ENCODE assay signal across 21 cellular contexts in the genomic region with DNA sequence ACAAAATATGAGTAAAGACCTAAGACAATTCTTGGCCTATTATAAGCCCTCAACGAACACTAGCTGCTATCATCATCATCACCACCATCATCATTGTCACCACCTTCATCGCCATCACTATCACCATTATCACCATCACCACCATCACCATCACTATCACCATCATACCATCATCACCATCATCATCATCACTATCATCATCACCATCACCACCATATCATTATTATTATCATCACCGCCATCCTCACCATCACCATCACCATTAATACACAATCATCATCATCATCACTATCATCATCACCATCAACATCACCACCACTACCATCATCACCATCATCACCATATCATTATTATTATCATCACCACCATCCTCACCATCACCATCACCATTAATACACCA.
DNase-seq lines count a peak whose midpoint lies in the region; ATAC-seq, FAIRE-seq and TF ChIP-seq lines count a peak whose summit lies in the region.
"Had no signal": no experiment of that assay in that cellular context is flagged by ENCODE, and none has a peak within 500 bp of the region (broad histone marks: within the 10 kb centered on the region; RNA-seq: fewer than 3 reads in every experiment).

No MANE protein-coding gene starts in this region.

- H3K27ac ChIP-seq in HEK293 (ENCODE audit: extremely low read depth, low read depth, low read length): no peak overlapping the region
- no peak overlapping the region for H3K27ac ChIP-seq in K562 (ENCODE audit: extremely low read depth, low read depth, low read length)
- no peak overlapping the region for H3K27ac ChIP-seq in PC-3 (ENCODE audit: low read length)
- H3K27ac ChIP-seq in adrenal gland: no peak overlapping the region
- H3K27ac ChIP-seq: BLaER1, C4-2B had no signal

- H3K79me2 ChIP-seq in K562 (ENCODE audit: control insufficient read depth, insufficient read depth, low read length): no peaks in the 10 kb centered on the region
- no peaks in the 10 kb centered on the region for H3K79me2 ChIP-seq in PC-3 (ENCODE audit: low read length)

- H3K36me3 ChIP-seq in HEK293 (ENCODE audit: control insufficient read depth in 2 of 2, insufficient read depth in 1 of 2, low read length in 2 of 2) (no peaks in the 10 kb centered on the region), K562 (ENCODE audit: control insufficient read depth, insufficient read depth, low read length) (no peaks in the 10 kb centered on the region), PC-3 (ENCODE audit: low read depth, low read length) (no peaks in the 10 kb centered on the region), adrenal gland (replicated peaks in 1 of 2) (no peaks in the 10 kb centered on the region)
- H3K36me3 ChIP-seq: BLaER1, HAP-1 had no signal

- peaks cover 36% of the 10 kb centered on the region for H3K27me3 Mint-ChIP-seq in activated T-cell treated with anti-CD3 and anti-CD28 coated beads, Interleukin-2, amount 50 U/mL, for 72 hours (ENCODE audit: low read depth)
- H3K27me3 Mint-ChIP-seq: CD4-positive, CD25-positive, alpha-beta regulatory T cell had no signal

- H3K9me3 ChIP-seq in HEK293 (ENCODE audit: control insufficient read depth, insufficient read depth, low read depth, low read length) (no peaks in the 10 kb centered on the region), K562 (replicated peaks; ENCODE audit: control insufficient read depth, insufficient read depth, low read depth, low read length) (no peaks in the 10 kb centered on the region), PC-3 (ENCODE audit: low read length) (no peaks in the 10 kb centered on the region), adrenal gland (replicated peaks in 1 of 3) (no peaks in the 10 kb centered on the region)
- H3K9me3 ChIP-seq: BLaER1, Caco-2, HAP-1 had no signal

- no peak overlapping the region for H3K4me2 ChIP-seq in K562 (ENCODE audit: insufficient read depth, low read length)
- H3K4me2 ChIP-seq in PC-3 (ENCODE audit: low read length): no peak overlapping the region
- H3K4me2 ChIP-seq: BLaER1, GM23338 had no signal

- in situ Hi-C loops in K562 (cut with MboI): no loop called here

- intact Hi-C loops in K562 (cut with micrococcal nuclease) (no loop called here), PC-3 (cut with micrococcal nuclease) (no loop called here), adrenal gland (cut with DNase I) (no loop called here)

- H3K9me2 ChIP-seq in PC-3 (replicated peaks; ENCODE audit: low read length): no peaks in the 10 kb centered on the region; the same call in 1 of the 2 replicates

- no peak for TF ChIP-seq CTCF in HEK293 (tag by site-specific recombination; IDR thresholded peaks at IDR 0.05)
- no peak for TF ChIP-seq CTCF in K562 (IDR thresholded peaks at IDR 0.05 in 2 of 3, conservative IDR thresholded peaks at IDR 0.05 in 1 of 3; ENCODE audit: insufficient read depth in 2 of 3, low read depth in 1 of 3, low read length in 3 of 3)
- no peak for TF ChIP-seq CTCF in PC-3 (conservative IDR thresholded peaks at IDR 0.05; ENCODE audit: low read depth, low read length)
- no peak for TF ChIP-seq CTCF in adrenal gland (IDR thresholded peaks at IDR 0.05)

- no peak for ATAC-seq in K562
- ATAC-seq in PC-3: no peak
- ATAC-seq in activated T-cell treated with anti-CD3 and anti-CD28 coated beads, Interleukin-2, amount 50 U/mL, for 72 hours (replicated peaks in 1 of 2): no peak
- ATAC-seq: CD8-positive, alpha-beta T cell; GM23338 had no signal

- H3F3A ChIP-seq in PC-3 (ENCODE audit: low read length, unreplicated experiment): no peaks in the 10 kb centered on the region

- no peak overlapping the region for H3K4me3 ChIP-seq in HEK293 (ENCODE audit: low read depth, low read length)
- no peak overlapping the region for H3K4me3 ChIP-seq in K562
- H3K4me3 ChIP-seq in PC-3 (ENCODE audit: low read length): no peak overlapping the region
- no peak overlapping the region for H3K4me3 ChIP-seq in adrenal gland
- H3K4me3 ChIP-seq: BLaER1, GM23338, HAP-1 had no signal

- no peak for TF ChIP-seq RAD21 in K562 (CRISPR knock-in tag; conservative IDR thresholded peaks at IDR 0.05 in 1 of 2, IDR thresholded peaks at IDR 0.05 in 1 of 2)

- H3K9me1 ChIP-seq in K562 (ENCODE audit: control insufficient read depth, insufficient read depth, low read length): no peaks in the 10 kb centered on the region

- no peaks in the 10 kb centered on the region for H3K9me3 Mint-ChIP-seq in activated T-cell treated with anti-CD3 and anti-CD28 coated beads, Interleukin-2, amount 50 U/mL, for 72 hours
- H3K9me3 Mint-ChIP-seq: CD8-positive, alpha-beta T cell; GM23338 had no signal

- H2AFZ ChIP-seq in K562 (ENCODE audit: low read depth, low read length): no peak overlapping the region
- no peak overlapping the region for H2AFZ ChIP-seq in PC-3 (ENCODE audit: low read length)
- H2AFZ ChIP-seq: GM23338 had no signal

- CTCF ChIA-PET in HEK293 (lab: Yijun Ruan, JAX) (interaction anchor here (0.6 to 3.6 kb wide), 11 partner anchors 9 to 1070 kb away, joined by 3 to 16 read pairs (median 4); no protein-coding TSS in a partner anchor), K562 (lab: Yijun Ruan, JAX; ENCODE audit: low intra/inter-chr PET ratio) (no interaction called here), PC-3 (lab: Charles Lee) (no interaction called here)

- H3K4me3 Mint-ChIP-seq in activated T-cell treated with anti-CD3 and anti-CD28 coated beads, Interleukin-2, amount 50 U/mL, for 72 hours: no peak overlapping the region
- H3K4me3 Mint-ChIP-seq: B cell; CD4-positive, CD25-positive, alpha-beta regulatory T cell; CD8-positive, alpha-beta T cell; GM23338 had no signal

- TF ChIP-seq POLR2A in GM12891 (IDR thresholded peaks at IDR 0.05; ENCODE audit: low read depth, low read length) (no peak), K562 (conservative IDR thresholded peaks at IDR 0.05) (no peak), adrenal gland (IDR thresholded peaks at IDR 0.05) (no peak)

- 10% methylated on average over 3 of the region's 3 CpGs for WGBS in K562 (ENCODE audit: insufficient coverage, low coverage, missing lambda C conversion rate)
- WGBS in adrenal gland, 4 donors: 89 to 98% (median 93%) methylated on average over 3 of the region's 3 CpGs

- H3K4me1 Mint-ChIP-seq in activated T-cell treated with anti-CD3 and anti-CD28 coated beads, Interleukin-2, amount 50 U/mL, for 72 hours (ENCODE audit: low read depth): no peaks in the 10 kb centered on the region
- H3K4me1 Mint-ChIP-seq: B cell; CD4-positive, CD25-positive, alpha-beta regulatory T cell; GM23338 had no signal

- H3K27me3 ChIP-seq in K562 (ENCODE audit: control insufficient read depth in 2 of 2, insufficient read depth in 2 of 2, low read length in 2 of 2): peaks cover 21 to 44% of the 10 kb centered on the region in 2 experiments
- H3K27me3 ChIP-seq in PC-3 (ENCODE audit: low read length): peaks cover 38% of the 10 kb centered on the region
- H3K27me3 ChIP-seq in adrenal gland: no peaks in the 10 kb centered on the region
- H3K27me3 ChIP-seq: BLaER1 had no signal

- no peaks in the 10 kb centered on the region for H4K20me1 ChIP-seq in K562 (replicated peaks; ENCODE audit: control insufficient read depth, insufficient read depth, low read length)
- no peaks in the 10 kb centered on the region for H4K20me1 ChIP-seq in PC-3 (ENCODE audit: low read length)
- H4K20me1 ChIP-seq: BLaER1 had no signal

- H3K9ac ChIP-seq in K562 (ENCODE audit: insufficient read depth in 1 of 2, low read depth in 2 of 2, low read length in 2 of 2) (no peak overlapping the region), PC-3 (ENCODE audit: low read length) (no peak overlapping the region)
- H3K9ac ChIP-seq: BLaER1 had no signal

- H3K4me1 ChIP-seq in HEK293 (ENCODE audit: control insufficient read depth, insufficient read depth, low read length) (no peaks in the 10 kb centered on the region), K562 (replicated peaks in 1 of 2; ENCODE audit: control insufficient read depth in 2 of 2, insufficient read depth in 2 of 2, low read length in 2 of 2) (no peaks in the 10 kb centered on the region; a peak in 1 of 5 replicates), PC-3 (ENCODE audit: insufficient read depth, low read length) (peaks cover 8% of the 10 kb centered on the region), adrenal gland (replicated peaks in 1 of 2) (no peaks in the 10 kb centered on the region)
- H3K4me1 ChIP-seq: HAP-1 had no signal

- no peak for TF ChIP-seq EP300 in K562 (IDR thresholded peaks at IDR 0.05; ENCODE audit: low read length)

- FAIRE-seq in GM12891 (lab: Jason Lieb, UNC) (peak; percentile 13), K562 (lab: Jason Lieb, UNC) (no peak)
- FAIRE-seq: G401.6, GM18507, H54 had no signal

- POLR2A ChIA-PET in HEK293 (lab: Yijun Ruan, JAX) (no interaction called here), K562 (lab: Yijun Ruan, JAX) (interaction anchor here (1.0 kb wide), 1 partner anchor 9 kb away, joined by 4 read pairs; no protein-coding TSS in a partner anchor), PC-3 (lab: Charles Lee; ENCODE audit: unreplicated experiment) (no interaction called here)

- BruUV-seq in K562 (replicated peaks; lab: Mats Ljungman, UMichigan): no TSS peak
- BruUV-seq in PC-3 (replicated peaks; lab: Mats Ljungman, UMichigan): no TSS peak

- DNase-seq in GM12891 (ENCODE audit: insufficient read length, low spot score) (no peak), K562 (ENCODE audit: extremely low read depth in 1 of 4, low spot score in 3 of 4) (no peak), islet precursor cell (peak; percentile 4), PC-3 (no peak), adrenal gland (no peak), iPS-NIHi11 (ENCODE audit: low spot score) (no peak)
- no peak for DNase-seq in activated T-cell treated with anti-CD3 and anti-CD28 coated beads, Interleukin-2, amount 50 U/mL, for 72 hours
- DNase-seq: Caco-2; CD4-positive, CD25-positive, alpha-beta regulatory T cell; CD8-positive, alpha-beta T cell; DMS153; DND-41 had no signal

- H3K36me3 Mint-ChIP-seq in activated T-cell treated with anti-CD3 and anti-CD28 coated beads, Interleukin-2, amount 50 U/mL, for 72 hours (ENCODE audit: insufficient read depth in 2 of 2): no peaks in the 10 kb centered on the region
- H3K36me3 Mint-ChIP-seq: CD4-positive, CD25-positive, alpha-beta regulatory T cell; CD8-positive, alpha-beta T cell had no signal

- no peak overlapping the region for H3K27ac Mint-ChIP-seq in activated T-cell treated with anti-CD3 and anti-CD28 coated beads, Interleukin-2, amount 50 U/mL, for 72 hours
- H3K27ac Mint-ChIP-seq: B cell; CD4-positive, CD25-positive, alpha-beta regulatory T cell; CD8-positive, alpha-beta T cell; GM23338 had no signal

TF ChIP-seq in GM12891, 5 proteins besides CTCF, POLR2A, EP300 and RAD21 (continues in another document):
- TF ChIP-seq POU2F2 (IDR thresholded peaks at IDR 0.05; ENCODE audit: low read depth, low read length): no peak
- TF ChIP-seq SPI1 (IDR thresholded peaks at IDR 0.05; ENCODE audit: low read depth, low read length): no peak

TF ChIP-seq in K562, 482 proteins besides CTCF, POLR2A, EP300 and RAD21 (continues in another document):
- 0 out of 4 replicates have a peak, but pooled peaks of 1 of the 2 experiments have one; percentile 19 for TF ChIP-seq MCM7 (IDR thresholded peaks at IDR 0.05)
